ENCODE assay signal across 14 cellular contexts in genomic region chr6:31321820-31322219, GRCh38.
"Had no signal": no experiment of that assay in that cellular context is flagged by ENCODE, and none has a peak within 500 bp of the region (broad histone marks: within the 10 kb centered on the region; RNA-seq: fewer than 3 reads in every experiment).

No MANE protein-coding gene starts in this region.

- H3K36me3 Mint-ChIP-seq: brain had no signal

- H3K4me3 Mint-ChIP-seq: activated naive CD8-positive, alpha-beta T cell treated with anti-CD3 and anti-CD28 coated beads for 36 hours; activated T-cell treated with anti-CD3 and anti-CD28 coated beads, Interleukin-2, amount 50 U/mL, for 24 hours; brain; naive B cell had no signal

- H3K4me3 ChIP-seq: coronary artery, tibial artery had no signal

- ATAC-seq: foreskin keratinocyte had no signal

- H3K27me3 ChIP-seq: tibial artery had no signal

- H3K27ac Mint-ChIP-seq: activated naive CD8-positive, alpha-beta T cell treated with anti-CD3 and anti-CD28 coated beads for 36 hours; activated T-cell treated with anti-CD3 and anti-CD28 coated beads, Interleukin-2, amount 50 U/mL, for 24 hours; brain had no signal

- DNase-seq: activated CD4-positive, alpha-beta T cell treated with anti-CD3 and anti-CD28 coated beads, Interleukin-2, amount 50 U/mL, for 48 hours; activated CD4-positive, CD25-positive, alpha-beta regulatory T cell treated with anti-CD3 and anti-CD28 coated beads, Interleukin-2, amount 50 U/mL, for 72 hours; activated effector memory CD4-positive, alpha-beta T cell treated with Interleukin-2 at 50 U/mL for 16 hours; activated naive CD8-positive, alpha-beta T cell treated with anti-CD3 and anti-CD28 coated beads for 36 hours; activated T-cell treated with anti-CD3 and anti-CD28 coated beads, Interleukin-2, amount 50 U/mL, for 24 hours; amygdala; central memory CD4-positive, alpha-beta T cell; naive B cell; stimulated activated CD4-positive, alpha-beta T cell treated with anti-CD3 and anti-CD28 coated beads, Interleukin-2, amount 100 ng/mL, for 48 hours; stimulated activated naive CD4-positive, alpha-beta T cell; tibial artery had no signal

- H3K9me3 ChIP-seq: tibial artery had no signal

- H3K27ac ChIP-seq: coronary artery, foreskin keratinocyte, tibial artery had no signal

- H3K36me3 ChIP-seq: tibial artery had no signal

- H3K4me1 ChIP-seq: foreskin keratinocyte, tibial artery had no signal

- H3K4me1 Mint-ChIP-seq: activated naive CD8-positive, alpha-beta T cell treated with anti-CD3 and anti-CD28 coated beads for 36 hours; brain; naive B cell had no signal
